Comparison of ENCODE assay signal across 15 cellular contexts in the genomic region with DNA sequence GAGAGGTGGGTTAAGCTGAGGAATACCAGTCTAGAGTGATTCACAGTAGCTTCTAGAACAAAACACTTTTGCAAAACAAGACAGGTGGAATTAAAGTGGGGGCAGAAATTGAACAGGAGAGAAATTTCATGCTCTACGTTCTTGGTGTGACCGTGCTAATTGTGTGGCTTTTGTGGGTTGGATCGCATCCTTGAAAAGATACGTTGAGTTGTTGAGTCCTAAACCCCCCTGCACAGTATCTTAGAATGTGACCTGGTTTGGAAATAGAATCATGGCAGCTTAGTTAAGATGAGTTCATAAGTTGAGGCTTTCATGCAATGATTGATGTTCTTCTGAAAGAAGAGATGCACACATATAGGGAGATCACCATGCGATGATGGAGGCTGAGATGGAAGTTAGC.
DNase-seq lines count a peak whose midpoint lies in the region; ATAC-seq and TF ChIP-seq lines count a peak whose summit lies in the region.
"Had no signal": no experiment of that assay in that cellular context is flagged by ENCODE, and none has a peak within 500 bp of the region (broad histone marks: within the 10 kb centered on the region; RNA-seq: fewer than 3 reads in every experiment).

No MANE protein-coding gene starts in this region.

- H3K4me3 ChIP-seq in Jurkat, Clone E6-1 (ENCODE audit: low read length) = no peak overlapping the region
- no peak overlapping the region for H3K4me3 ChIP-seq in astrocyte of the cerebellum (ENCODE audit: low read depth, low read length)
- H3K4me3 ChIP-seq: A549; BLaER1 treated with 17β-estradiol and CSF1 and Interleukin-3, amounts not matched to agents 10 nM and 100 nM had no signal

- peaks cover 2% of the 10 kb centered on the region for H3K27me3 Mint-ChIP-seq in glutamatergic neuron (ENCODE audit: unreplicated experiment)
- no peaks in the 10 kb centered on the region for H3K27me3 Mint-ChIP-seq in activated T-helper 17 cell treated with anti-CD3 and anti-CD28 coated beads, Interleukin-2, amount 50 U/mL, for 72 hours

- ATAC-seq in activated T-helper 17 cell treated with anti-CD3 and anti-CD28 coated beads, Interleukin-2, amount 50 U/mL, for 72 hours (replicated peaks) = no peak
- ATAC-seq: A549; CD8-positive, alpha-beta T cell had no signal

- peaks cover 2% of the 10 kb centered on the region for H3K4me1 Mint-ChIP-seq in glutamatergic neuron (ENCODE audit: low read depth, unreplicated experiment)
- no peaks in the 10 kb centered on the region for H3K4me1 Mint-ChIP-seq in activated T-helper 17 cell treated with anti-CD3 and anti-CD28 coated beads, Interleukin-2, amount 50 U/mL, for 72 hours
- H3K4me1 Mint-ChIP-seq: B cell had no signal

- in situ Hi-C loops in astrocyte of the cerebellum (cut with HindIII; ENCODE audit: low sequenced_read_pairs) = no loop called here

- peak overlapping the region; percentile 1 for H3K27ac Mint-ChIP-seq in glutamatergic neuron (ENCODE audit: unreplicated experiment)
- H3K27ac Mint-ChIP-seq in activated T-helper 17 cell treated with anti-CD3 and anti-CD28 coated beads, Interleukin-2, amount 50 U/mL, for 72 hours = no peak overlapping the region
- H3K27ac Mint-ChIP-seq: B cell; CD4-positive, alpha-beta T cell; CD8-positive, alpha-beta T cell had no signal

- peaks cover 9% of the 10 kb centered on the region for H3K36me3 Mint-ChIP-seq in glutamatergic neuron (ENCODE audit: unreplicated experiment)
- no peaks in the 10 kb centered on the region for H3K36me3 Mint-ChIP-seq in activated T-helper 17 cell treated with anti-CD3 and anti-CD28 coated beads, Interleukin-2, amount 50 U/mL, for 72 hours (ENCODE audit: low read depth)
- H3K36me3 Mint-ChIP-seq: CD8-positive, alpha-beta T cell had no signal

- H3K9me3 Mint-ChIP-seq in glutamatergic neuron (ENCODE audit: unreplicated experiment) = peaks cover 4% of the 10 kb centered on the region
- no peaks in the 10 kb centered on the region for H3K9me3 Mint-ChIP-seq in activated T-helper 17 cell treated with anti-CD3 and anti-CD28 coated beads, Interleukin-2, amount 50 U/mL, for 72 hours
- H3K9me3 Mint-ChIP-seq: CD4-positive, alpha-beta T cell; CD8-positive, alpha-beta T cell had no signal

- peak; percentile 38 for DNase-seq in Jurkat, Clone E6-1 (ENCODE audit: low read depth, low spot score)
- DNase-seq in astrocyte of the cerebellum (ENCODE audit: low read depth) (peak; percentile 19), glutamatergic neuron (no peak), NCI-H1436 treated with DMSO at 0.1 percent for 48 hours (lab: John Stamatoyannopoulos, UW) (no peak)
- DNase-seq: AML-193; Caco-2; Calu3; CD4-positive, alpha-beta T cell; CD8-positive, alpha-beta T cell; DMS79 treated with DMSO at 0.1 percent for 48 hours; GF-D8 had no signal

- H3K4me3 Mint-ChIP-seq in glutamatergic neuron (ENCODE audit: unreplicated experiment) = no peak overlapping the region
- no peak overlapping the region for H3K4me3 Mint-ChIP-seq in activated T-helper 17 cell treated with anti-CD3 and anti-CD28 coated beads, Interleukin-2, amount 50 U/mL, for 72 hours
- H3K4me3 Mint-ChIP-seq: B cell; CD4-positive, alpha-beta T cell; CD8-positive, alpha-beta T cell had no signal

- TF ChIP-seq CTCF in astrocyte of the cerebellum (IDR thresholded peaks at IDR 0.05; ENCODE audit: low read depth, low read length, missing control alignments) (no peak), glutamatergic neuron (IDR thresholded peaks at IDR 0.05; ENCODE audit: partially characterized antibody, unreplicated experiment) (no peak)

Comparison
In these comparisons a context has a peak if more than half of its experiments do, and no peak if none do; other contexts are left out.
1. DNase-seq: peak in Jurkat, Clone E6-1 (single experiment) and astrocyte of the cerebellum (single experiment); none in glutamatergic neuron (single experiment) and NCI-H1436 treated with DMSO at 0.1 percent for 48 hours (single experiment).